Comparison of ENCODE assay signal across 8 cellular contexts in the genomic region with DNA sequence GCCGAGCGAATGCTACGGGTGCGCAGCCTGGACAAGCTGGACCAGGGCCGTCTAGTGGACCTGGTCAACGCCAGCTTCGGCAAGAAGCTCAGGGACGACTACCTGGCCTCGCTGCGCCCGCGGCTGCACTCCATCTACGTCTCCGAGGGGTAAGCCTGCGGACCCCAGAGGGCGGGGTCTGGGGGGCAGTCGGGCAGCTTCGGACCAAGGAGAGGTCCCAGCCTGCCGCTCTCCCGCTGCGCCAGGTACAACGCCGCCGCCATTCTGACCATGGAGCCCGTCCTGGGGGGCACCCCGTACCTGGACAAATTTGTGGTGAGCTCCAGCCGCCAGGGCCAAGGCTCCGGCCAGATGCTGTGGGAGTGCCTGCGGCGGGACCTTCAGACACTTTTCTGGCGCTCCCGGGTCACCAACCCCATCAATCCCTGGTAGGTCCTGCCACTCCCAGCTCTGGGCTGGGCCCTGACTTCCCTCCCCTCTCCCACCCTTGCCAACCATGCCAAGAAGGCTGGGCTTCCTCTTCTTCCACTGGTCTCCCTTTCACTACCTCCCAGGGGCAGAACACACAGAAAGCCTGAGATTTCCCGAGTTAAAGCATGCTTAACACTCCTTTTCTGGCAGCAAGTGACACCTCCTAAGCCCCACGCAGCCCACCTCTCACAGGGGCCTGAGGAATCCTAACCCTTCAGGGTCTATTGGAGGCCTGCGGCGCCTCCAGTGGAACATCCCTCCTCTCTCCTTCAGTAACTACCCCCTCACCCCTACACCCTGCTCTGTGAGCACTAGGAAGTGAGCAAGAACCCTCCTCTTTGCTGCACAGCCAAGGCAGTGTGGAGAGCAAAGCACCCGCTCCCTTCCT. TPM values are rescaled to one million over a fixed set of nuclear protein-coding genes. Genes with fewer than 3 reads are reported as not detected.
DNase-seq lines count a peak whose midpoint lies in the region; ATAC-seq and TF ChIP-seq lines count a peak whose summit lies in the region.

No MANE protein-coding gene starts in this region.

- H3K36me3 ChIP-seq in CD8-positive, alpha-beta T cell (ENCODE audit: insufficient read depth, low read length), result peaks cover 6% of the 10 kb centered on the region
- H3K36me3 ChIP-seq in HUES48 (ENCODE audit: control insufficient read depth, insufficient read depth, low read length) (peaks cover 4% of the 10 kb centered on the region; the same call in 1 of the 2 replicates), breast epithelium (no peaks in the 10 kb centered on the region), lower lobe of right lung (peaks cover 27% of the 10 kb centered on the region), vagina (no peaks in the 10 kb centered on the region)

- DNase-seq in CD8-positive, alpha-beta T cell, result no peak
- no peak for DNase-seq in breast epithelium (ENCODE audit: low spot score in 2 of 2)
- DNase-seq in lower lobe of right lung, result no peak
- no peak for DNase-seq in vagina (ENCODE audit: extremely low spot score in 2 of 2)
- DNase-seq in ureter (ENCODE audit: low spot score), result no peak
- DNase-seq in anterior cingulate cortex (lab: John Stamatoyannopoulos, UW), result no peak
- DNase-seq in NCI-H510A treated with DMSO at 0.1 percent for 48 hours (lab: John Stamatoyannopoulos, UW), result no peak

- no peaks in the 10 kb centered on the region for H3K9me3 ChIP-seq in CD8-positive, alpha-beta T cell (ENCODE audit: low read length)
- H3K9me3 ChIP-seq in HUES48 (ENCODE audit: control insufficient read depth, insufficient read depth, low read length) (no peaks in the 10 kb centered on the region), breast epithelium (no peaks in the 10 kb centered on the region), lower lobe of right lung (no peaks in the 10 kb centered on the region), vagina (no peaks in the 10 kb centered on the region)

- peak overlapping the region; percentile 88 for H3K4me3 Mint-ChIP-seq in CD8-positive, alpha-beta T cell

- H3K4me1 Mint-ChIP-seq in CD8-positive, alpha-beta T cell (ENCODE audit: low read depth), result peaks cover 21% of the 10 kb centered on the region

- POLR2A ChIA-PET in CD8-positive, alpha-beta T cell (lab: Charles Lee), result no interaction called here

- CTCF ChIA-PET in CD8-positive, alpha-beta T cell (lab: Charles Lee), result interaction anchor here (0.6 to 1.6 kb wide), 4 partner anchors 34 to 284 kb away, joined by 3 to 5 read pairs (median 4); no protein-coding TSS in a partner anchor

- H3K27me3 Mint-ChIP-seq in CD8-positive, alpha-beta T cell (ENCODE audit: low read depth), result peaks cover 5% of the 10 kb centered on the region

- H3K9me3 Mint-ChIP-seq in CD8-positive, alpha-beta T cell, result no peaks in the 10 kb centered on the region

- no peak for TF ChIP-seq CTCF in CD8-positive, alpha-beta T cell (IDR thresholded peaks at IDR 0.05)
- TF ChIP-seq CTCF in breast epithelium (IDR thresholded peaks at IDR 0.05) (peak in 2 of 3 donors; percentile 5 to 8), lower lobe of right lung (IDR thresholded peaks at IDR 0.05) (peak; percentile 4), vagina (IDR thresholded peaks at IDR 0.05) (no peak)

- peak overlapping the region; percentile 50 for H3K4me3 ChIP-seq in CD8-positive, alpha-beta T cell (ENCODE audit: low read depth, low read length)
- peak overlapping the region; percentile 68 for H3K4me3 ChIP-seq in HUES48 (ENCODE audit: low read depth, low read length)
- peak overlapping the region; percentile 40 to 86 (median 67) for H3K4me3 ChIP-seq in breast epithelium
- H3K4me3 ChIP-seq in lower lobe of right lung, result peak overlapping the region; percentile 58
- peak overlapping the region; percentile 64 to 83 for H3K4me3 ChIP-seq in vagina

- H3K4me1 ChIP-seq in CD8-positive, alpha-beta T cell (ENCODE audit: insufficient read depth, low read length), result peaks cover 30% of the 10 kb centered on the region
- H3K4me1 ChIP-seq in HUES48 (ENCODE audit: control insufficient read depth, insufficient read depth, low read length), result peaks cover 11% of the 10 kb centered on the region
- H3K4me1 ChIP-seq in breast epithelium, result peaks cover 0 to 8% of the 10 kb centered on the region in 2 donors
- H3K4me1 ChIP-seq in lower lobe of right lung, result peaks cover 38% of the 10 kb centered on the region
- H3K4me1 ChIP-seq in vagina, result peaks cover 55% of the 10 kb centered on the region

- no peak overlapping the region for H3K9ac ChIP-seq in HUES48 (ENCODE audit: low read depth, low read length)

- no peak overlapping the region for H3K27ac ChIP-seq in CD8-positive, alpha-beta T cell (ENCODE audit: low read depth, low read length)
- H3K27ac ChIP-seq in HUES48 (ENCODE audit: low read depth, low read length) (peak overlapping the region; percentile 18), breast epithelium (peak overlapping the region; percentile 80 to 85), lower lobe of right lung (peak overlapping the region; percentile 47), vagina (peak overlapping the region; percentile 60)

- peak overlapping the region; percentile 41 for H3K27ac Mint-ChIP-seq in CD8-positive, alpha-beta T cell

- intact Hi-C loops in CD8-positive, alpha-beta T cell (cut with DNase I, micrococcal nuclease), result loop anchor here (2.0 to 5.0 kb wide), 7 partner anchors 33 to 495 kb away; a partner anchor contains a TSS
- intact Hi-C loops in breast epithelium (cut with DNase I; ENCODE audit: low total_unique reads) (no loop called here), lower lobe of right lung (cut with DNase I) (no loop called here), vagina (cut with DNase I) (no loop called here)

- peaks cover 12% of the 10 kb centered on the region for H3K36me3 Mint-ChIP-seq in CD8-positive, alpha-beta T cell

- TF ChIP-seq POLR2A in breast epithelium (IDR thresholded peaks at IDR 0.05) (no peak), vagina (IDR thresholded peaks at IDR 0.05) (no peak)

- no peaks in the 10 kb centered on the region for H3K27me3 ChIP-seq in CD8-positive, alpha-beta T cell (ENCODE audit: insufficient read depth, low read length)
- peaks cover 32% of the 10 kb centered on the region for H3K27me3 ChIP-seq in HUES48 (ENCODE audit: control insufficient read depth, insufficient read depth, low read length)
- peaks cover 0 to 15% of the 10 kb centered on the region in 2 donors for H3K27me3 ChIP-seq in breast epithelium
- peaks cover 23% of the 10 kb centered on the region for H3K27me3 ChIP-seq in lower lobe of right lung (ENCODE audit: low read depth)
- no peaks in the 10 kb centered on the region for H3K27me3 ChIP-seq in vagina

- no peak for ATAC-seq in CD8-positive, alpha-beta T cell
- no peak for ATAC-seq in lower lobe of right lung

RNA-seq across cellular contexts. Expression of a gene that starts 3.2 kb away (rescaled TPM):
- total RNA-seq in CD8-positive, alpha-beta T cell, result under 1 TPM; 0.41 to 0.69 TPM
- 1 to 10 TPM in 2 of 3 donors, under 1 TPM in 1; 0.16 to 5.2 (median 4.7) TPM for total RNA-seq in breast epithelium
- total RNA-seq in lower lobe of right lung, result 6.4 TPM
- 4.9 TPM for total RNA-seq in vagina
- 2.2 TPM for total RNA-seq in ureter

RNA-seq across cellular contexts. Expression of a gene that starts 7.2 kb away (rescaled TPM):
- 1 to 10 TPM; 8.1 to 8.7 TPM for total RNA-seq in CD8-positive, alpha-beta T cell
- total RNA-seq in breast epithelium (10 to 100 TPM; 28.6 to 80.8 (median 41.0) TPM), lower lobe of right lung (28.4 TPM), vagina (33.6 TPM), ureter (20.3 TPM)

RNA-seq across cellular contexts. Expression of a gene that starts 53.8 kb away (rescaled TPM):
- total RNA-seq in CD8-positive, alpha-beta T cell, result not detected
- total RNA-seq in breast epithelium (under 1 TPM in 2 of 3 donors, not detected in 1; 0.88 to 0.98 TPM), lower lobe of right lung (not detected), vagina (not detected), ureter (not detected)

RNA-seq across cellular contexts. Expression of a gene that starts 58.9 kb away (rescaled TPM):
- 10 to 100 TPM; 39.8 to 40.5 TPM for total RNA-seq in CD8-positive, alpha-beta T cell
- 10 to 100 TPM; 36.8 to 45.4 (median 43.6) TPM for total RNA-seq in breast epithelium
- 39.1 TPM for total RNA-seq in lower lobe of right lung
- 27.3 TPM for total RNA-seq in vagina
- total RNA-seq in ureter, result 62.5 TPM

Comparison
In these comparisons a context has a peak if more than half of its experiments do, and no peak if none do; other contexts are left out.
1. CTCF ChIP-seq: peak in breast epithelium (2 of 3) and lower lobe of right lung (single experiment); none in CD8-positive, alpha-beta T cell (single experiment) and vagina (0 of 3).
2. intact Hi-C loops: an anchor here in CD8-positive, alpha-beta T cell (2.0 to 5.0 kb wide); none called in breast epithelium, lower lobe of right lung and vagina.
3. Peak in every context shown above with its lines, with median percentiles within 50 percentile points of each other: H3K4me3 ChIP-seq.